ENCODE assay signal across 3 cellular contexts in the genomic region with DNA sequence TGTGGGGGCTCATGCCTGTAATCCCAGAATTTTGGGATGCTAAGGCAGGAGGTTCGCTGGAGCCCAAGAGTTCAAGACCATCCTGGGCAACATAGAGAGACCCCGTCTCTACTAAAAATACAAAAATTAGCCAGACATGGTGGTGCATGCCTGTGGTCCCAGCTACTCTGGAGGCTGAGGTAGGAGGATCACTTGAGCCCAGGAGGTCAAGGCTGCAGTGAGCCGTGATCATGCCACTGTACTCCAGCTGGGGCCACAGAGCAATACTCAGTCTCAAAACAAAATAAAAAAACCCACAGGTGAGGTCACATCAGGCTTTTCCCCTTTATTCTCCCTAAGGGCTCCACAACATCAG. TPM values are rescaled to one million over a fixed set of nuclear protein-coding genes. Genes with fewer than 3 reads are reported as not detected.
"Had no signal": no experiment of that assay in that cellular context is flagged by ENCODE, and none has a peak within 500 bp of the region (broad histone marks: within the 10 kb centered on the region; RNA-seq: fewer than 3 reads in every experiment).

No MANE protein-coding gene starts in this region.

RNA-seq across cellular contexts. Expression of gene RIPOR3, which starts 15.0 kb away (rescaled TPM):
- total RNA-seq: natural killer cell treated with Interleukin-12 subunit alpha and Interleukin-12 subunit beta and Interleukin-15 and Interleukin-18, amount 100 ng/mL, for 72 hours; pulmonary artery endothelial cell had no signal
- polyA plus RNA-seq: neural cell had no signal
